In the genomic region with DNA sequence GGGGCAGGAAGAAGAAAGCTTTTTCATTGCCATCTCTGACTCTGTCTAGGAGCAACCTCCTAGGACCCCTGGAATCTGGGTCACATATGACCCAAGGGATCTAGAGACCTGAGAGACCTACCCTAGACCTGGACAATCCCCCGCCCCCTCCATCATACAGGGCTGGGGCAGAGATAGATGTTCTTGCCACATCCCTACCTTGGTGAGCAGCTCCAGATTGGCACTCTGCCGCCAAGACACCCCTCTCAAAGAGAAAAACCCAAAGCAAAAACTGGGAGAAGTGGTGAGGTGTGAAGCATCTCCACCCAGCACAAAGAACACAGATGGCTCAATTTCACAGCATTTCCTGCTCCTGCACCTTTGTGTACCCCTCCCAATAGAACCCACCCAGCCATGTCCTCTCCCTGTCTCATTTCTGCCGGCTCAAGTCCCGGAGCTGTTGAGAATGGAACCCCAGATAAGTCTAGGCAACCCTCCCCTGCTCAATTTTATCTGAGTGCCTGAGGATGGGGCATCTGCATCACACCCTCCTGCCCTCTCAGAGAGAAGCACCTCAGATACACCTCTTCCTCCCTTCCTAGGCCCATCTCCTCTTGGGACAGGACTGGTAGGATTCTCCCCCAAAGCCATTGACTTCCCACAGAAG, we compare ENCODE assay signal across 8 cellular contexts. TPM values are rescaled to one million over a fixed set of nuclear protein-coding genes. Genes with fewer than 3 reads are reported as not detected.
DNase-seq lines count a peak whose midpoint lies in the region; ATAC-seq and TF ChIP-seq lines count a peak whose summit lies in the region.

No MANE protein-coding gene starts in this region.

- no peak for ATAC-seq in HG02840 (IDR thresholded peaks at IDR 0.05; ENCODE audit: low FRiP score, unreplicated experiment)

- H3K36me3 ChIP-seq in H7 (replicated peaks; ENCODE audit: control insufficient read depth, insufficient read depth, low read length) (peaks cover 3% of the 10 kb centered on the region; the same call in 1 of the 2 replicates), SK-N-MC (ENCODE audit: insufficient read depth, low read length) (no peaks in the 10 kb centered on the region)

- no peak overlapping the region for H3K9ac ChIP-seq in SK-N-MC (ENCODE audit: insufficient read length)

- DNase-seq in H7 (no peak), SK-N-MC (ENCODE audit: low read depth, low spot score) (no peak), fibroblast of villous mesenchyme (ENCODE audit: low read depth) (no peak), skeletal muscle cell (ENCODE audit: low read depth) (no peak), SIG-M5 (lab: John Stamatoyannopoulos, UW) (no peak), pons (ENCODE audit: low spot score) (no peak)
- DNase-seq in stimulated activated CD4-positive, alpha-beta T cell treated with anti-CD3 and anti-CD28 coated beads, Interleukin-1b, Interleukin-23, amount 100 ng/mL, for 48 hours: no peak

- H3K9me3 ChIP-seq in SK-N-MC (ENCODE audit: low read depth, low read length): no peaks in the 10 kb centered on the region

- H3K27ac ChIP-seq in SK-N-MC: no peak overlapping the region

- H3K4me3 ChIP-seq in H7 (ENCODE audit: insufficient read depth, low read depth, low read length): peak overlapping the region; percentile 64
- H3K4me3 ChIP-seq in SK-N-MC: peak overlapping the region; percentile 83
- peak overlapping the region; percentile 60 for H3K4me3 ChIP-seq in fibroblast of villous mesenchyme (ENCODE audit: low read depth, low read length)
- H3K4me3 ChIP-seq in skeletal muscle cell (ENCODE audit: low read depth, low read length): peak overlapping the region; percentile 55

- no peak for TF ChIP-seq CTCF in fibroblast of villous mesenchyme (IDR thresholded peaks at IDR 0.05; ENCODE audit: insufficient read depth, low read depth, low read length)

- H3K27me3 ChIP-seq in H7 (ENCODE audit: control insufficient read depth, insufficient read depth, low read length): peaks cover 10% of the 10 kb centered on the region; the same call in 1 of the 2 replicates

RNA-seq across cellular contexts. Expression of gene KIF21B, which starts 1.2 kb away (rescaled TPM):
- 12.7 and 14.1 TPM in 2 replicates for total RNA-seq in H7 (2014; rRNA removed; shearing (Covaris generic))
- under 0.01 and 0.32 TPM in 2 replicates for total RNA-seq in fibroblast of villous mesenchyme

Comparison
In these comparisons a context has a peak if more than half of its experiments do, and no peak if none do; other contexts are left out.
1. RNA of gene KIF21B, which starts 1.2 kb away (total RNA-seq): 12.7 to 14.1 TPM in H7; under 0.01 to 0.32 TPM in fibroblast of villous mesenchyme; every median in the first group is over 10 times any median in the second.
2. Peak in every context shown above with its lines, with median percentiles within 50 percentile points of each other: H3K4me3 ChIP-seq.